1 cellular context compared by ENCODE assay signal in genomic region chr14:103702497-103703432, GRCh38.
TF ChIP-seq lines count a peak whose summit lies in the region.

No MANE protein-coding gene starts in this region.

TF ChIP-seq in H1, 55 proteins besides CTCF, POLR2A, EP300 and RAD21 (continued from another document):
- no peak for TF ChIP-seq NANOG (IDR thresholded peaks at IDR 0.05; ENCODE audit: insufficient read depth, low read depth, low read length, poor library complexity, severe bottlenecking)
- TF ChIP-seq TAF7 (optimal IDR thresholded peaks at IDR 0.05; ENCODE audit: borderline replicate concordance, low read depth, low read length), result no peak
- TF ChIP-seq CEBPB (IDR thresholded peaks at IDR 0.05; ENCODE audit: low read depth, low read length), result no peak
- TF ChIP-seq ATF3 (IDR thresholded peaks at IDR 0.05; ENCODE audit: insufficient read depth, low read depth, low read length), result no peak
TF ChIP-seq in H1: peak in this region for 0.
